ENCODE assay signal across 16 cellular contexts in genomic region chr10:96416643-96417042, GRCh38. TPM values are rescaled to one million over a fixed set of nuclear protein-coding genes. Genes with fewer than 3 reads are reported as not detected.
DNase-seq lines count a peak whose midpoint lies in the region; ATAC-seq, FAIRE-seq and TF ChIP-seq lines count a peak whose summit lies in the region.
"Had no signal": no experiment of that assay in that cellular context is flagged by ENCODE, and none has a peak within 500 bp of the region (broad histone marks: within the 10 kb centered on the region; RNA-seq: fewer than 3 reads in every experiment).

No MANE protein-coding gene starts in this region.

- H3K9me3 ChIP-seq in A673 (ENCODE audit: low read depth, low read length, poor library complexity, severe bottlenecking): no peaks in the 10 kb centered on the region
- no peaks in the 10 kb centered on the region for H3K9me3 ChIP-seq in neural progenitor cell (ENCODE audit: low read depth)
- H3K9me3 ChIP-seq in HAP-1: no peaks in the 10 kb centered on the region
- H3K9me3 ChIP-seq in T-helper 17 cell (ENCODE audit: control insufficient read depth, low read length, poor library complexity, severe bottlenecking): no peaks in the 10 kb centered on the region

- ATAC-seq in T-helper 17 cell: no peak

- in situ Hi-C loops in HAP-1 (cut with MboI; ENCODE audit: low sequenced_read_pairs): no loop called here

- H3K9ac ChIP-seq in neural progenitor cell: no peak overlapping the region
- H3K9ac ChIP-seq: parathyroid adenoma had no signal

- no peaks in the 10 kb centered on the region for H4K20me1 ChIP-seq in neural progenitor cell (ENCODE audit: low read depth)

- no peak overlapping the region for H3K4me2 ChIP-seq in neural progenitor cell

- TF ChIP-seq CTCF in A673 (conservative IDR thresholded peaks at IDR 0.05; ENCODE audit: low read depth, low read length) (no peak), neural progenitor cell (IDR thresholded peaks at IDR 0.05) (no peak)

- H3K4me3 Mint-ChIP-seq in neural progenitor cell: peak overlapping the region; percentile 53
- H3K4me3 Mint-ChIP-seq in T-helper 17 cell: no peak overlapping the region
- H3K4me3 Mint-ChIP-seq: activated B cell treated with CpG ODN at 0.5 μM for 24 hours had no signal

- no peak overlapping the region for H3K27ac ChIP-seq in A673 (ENCODE audit: low read depth, low read length, poor library complexity, severe bottlenecking)
- H3K27ac ChIP-seq in neural progenitor cell: no peak overlapping the region
- H3K27ac ChIP-seq: parathyroid adenoma had no signal

- no peak for FAIRE-seq in frontal cortex (lab: Jason Lieb, UNC)
- FAIRE-seq: endothelial cell of umbilical vein had no signal

- H3F3A ChIP-seq in neural progenitor cell (ENCODE audit: low read depth): peaks cover 2% of the 10 kb centered on the region

- intact Hi-C loops in A673 (cut with micrococcal nuclease; ENCODE audit: unreplicated experiment): no loop called here

- H3K36me3 ChIP-seq in A673 (ENCODE audit: insufficient read depth, low read length, poor library complexity, severe bottlenecking) (no peaks in the 10 kb centered on the region), neural progenitor cell (no peaks in the 10 kb centered on the region), HAP-1 (replicated peaks) (no peaks in the 10 kb centered on the region)

- H3K4me1 ChIP-seq in A673 (ENCODE audit: insufficient read depth, low read length, poor library complexity, severe bottlenecking): peaks cover 5% of the 10 kb centered on the region
- H3K4me1 ChIP-seq in neural progenitor cell: peaks cover 11% of the 10 kb centered on the region
- no peaks in the 10 kb centered on the region for H3K4me1 ChIP-seq in HAP-1
- H3K4me1 ChIP-seq: parathyroid adenoma had no signal

- H3K27me3 Mint-ChIP-seq in neural progenitor cell (ENCODE audit: insufficient read depth, low read depth) (no peaks in the 10 kb centered on the region), T-helper 17 cell (peaks cover 28% of the 10 kb centered on the region)

- H3K36me3 Mint-ChIP-seq in neural progenitor cell (peaks cover 2% of the 10 kb centered on the region), T-helper 17 cell (ENCODE audit: low read depth) (no peaks in the 10 kb centered on the region)

- H3K4me3 ChIP-seq in A673 (ENCODE audit: low read depth, low read length, poor library complexity, severe bottlenecking) (no peak overlapping the region), neural progenitor cell (no peak overlapping the region), HAP-1 (no peak overlapping the region)

- no peaks in the 10 kb centered on the region for H3K9me3 Mint-ChIP-seq in neural progenitor cell
- H3K9me3 Mint-ChIP-seq: activated B cell treated with CpG ODN at 0.5 μM for 24 hours had no signal

- CTCF ChIA-PET in A673 (lab: Charles Lee): no interaction called here

- no peaks in the 10 kb centered on the region for H3K79me2 ChIP-seq in neural progenitor cell (ENCODE audit: low read depth)
- H3K79me2 ChIP-seq: parathyroid adenoma had no signal

- H2AFZ ChIP-seq in neural progenitor cell (replicated peaks): peak overlapping the region; percentile 8
- H2AFZ ChIP-seq: parathyroid adenoma had no signal

- DNase-seq in A673 (ENCODE audit: low spot score): peak; percentile 28
- DNase-seq in RPMI7951 (ENCODE audit: low read depth): peak; percentile 86
- peak; percentile 8 to 21 for DNase-seq in frontal cortex (ENCODE audit: low spot score in 2 of 2)
- no peak for DNase-seq in neural progenitor cell (ENCODE audit: low spot score)
- no peak for DNase-seq in HAP-1 (ENCODE audit: low spot score in 2 of 2)
- DNase-seq in T-helper 17 cell: no peak
- no peak for DNase-seq in effector CD4-positive, alpha-beta T cell
- DNase-seq in ureter (ENCODE audit: low spot score): no peak
- DNase-seq: activated B cell treated with CpG ODN at 0.5 μM for 24 hours, activated T-cell treated with anti-CD3 and anti-CD28 coated beads for 4 hours, NCI-H345, SHP77 had no signal

- no TSS peak for BruUV-seq in A673 (replicated peaks; lab: Mats Ljungman, UMichigan)

- POLR2A ChIA-PET in A673 (lab: Charles Lee; ENCODE audit: low non-redundant PET): no interaction called here

- peaks cover 17% of the 10 kb centered on the region for H3K27me3 ChIP-seq in A673 (replicated peaks; ENCODE audit: insufficient read depth, low read depth, low read length, poor library complexity)
- no peaks in the 10 kb centered on the region for H3K27me3 ChIP-seq in neural progenitor cell
- H3K27me3 ChIP-seq in HAP-1 (ENCODE audit: low read depth): peaks cover 11% of the 10 kb centered on the region

- H3K27ac Mint-ChIP-seq in neural progenitor cell (no peak overlapping the region), T-helper 17 cell (no peak overlapping the region)
- H3K27ac Mint-ChIP-seq: activated B cell treated with CpG ODN at 0.5 μM for 24 hours had no signal

- H3K4me1 Mint-ChIP-seq in neural progenitor cell (peaks cover 12% of the 10 kb centered on the region), T-helper 17 cell (peaks cover 3% of the 10 kb centered on the region)
- H3K4me1 Mint-ChIP-seq: activated B cell treated with CpG ODN at 0.5 μM for 24 hours had no signal

RNA-seq across cellular contexts. Expression of gene OPALIN, which starts 57.8 kb away (rescaled TPM):
- total RNA-seq in A673 (2021): not detected in 2 replicates
- total RNA-seq in RPMI7951 (2014; rRNA removed; shearing (Covaris generic)): not detected in 2 replicates
- not detected for total RNA-seq in frontal cortex
- not detected in 2 replicates for total RNA-seq in neural progenitor cell (ENCODE audit: low replicate concordance)
- not detected for total RNA-seq in T-helper 17 cell
- total RNA-seq in ureter: not detected
- total RNA-seq: activated B cell treated with CpG ODN at 0.5 μM for 24 hours, endothelial cell of umbilical vein, LHCN-M2, subcutaneous adipose tissue had no signal

Comparison
In these comparisons a context has a peak if more than half of its experiments do, and no peak if none do; other contexts are left out.
1. DNase-seq: peak in A673 (single experiment), RPMI7951 (single experiment) and frontal cortex (2 of 2); none in neural progenitor cell (single experiment), HAP-1 (0 of 2), T-helper 17 cell (0 of 3), effector CD4-positive, alpha-beta T cell (single experiment) and ureter (single experiment).